Comparison of ENCODE assay signal across 8 cellular contexts in the genomic region with DNA sequence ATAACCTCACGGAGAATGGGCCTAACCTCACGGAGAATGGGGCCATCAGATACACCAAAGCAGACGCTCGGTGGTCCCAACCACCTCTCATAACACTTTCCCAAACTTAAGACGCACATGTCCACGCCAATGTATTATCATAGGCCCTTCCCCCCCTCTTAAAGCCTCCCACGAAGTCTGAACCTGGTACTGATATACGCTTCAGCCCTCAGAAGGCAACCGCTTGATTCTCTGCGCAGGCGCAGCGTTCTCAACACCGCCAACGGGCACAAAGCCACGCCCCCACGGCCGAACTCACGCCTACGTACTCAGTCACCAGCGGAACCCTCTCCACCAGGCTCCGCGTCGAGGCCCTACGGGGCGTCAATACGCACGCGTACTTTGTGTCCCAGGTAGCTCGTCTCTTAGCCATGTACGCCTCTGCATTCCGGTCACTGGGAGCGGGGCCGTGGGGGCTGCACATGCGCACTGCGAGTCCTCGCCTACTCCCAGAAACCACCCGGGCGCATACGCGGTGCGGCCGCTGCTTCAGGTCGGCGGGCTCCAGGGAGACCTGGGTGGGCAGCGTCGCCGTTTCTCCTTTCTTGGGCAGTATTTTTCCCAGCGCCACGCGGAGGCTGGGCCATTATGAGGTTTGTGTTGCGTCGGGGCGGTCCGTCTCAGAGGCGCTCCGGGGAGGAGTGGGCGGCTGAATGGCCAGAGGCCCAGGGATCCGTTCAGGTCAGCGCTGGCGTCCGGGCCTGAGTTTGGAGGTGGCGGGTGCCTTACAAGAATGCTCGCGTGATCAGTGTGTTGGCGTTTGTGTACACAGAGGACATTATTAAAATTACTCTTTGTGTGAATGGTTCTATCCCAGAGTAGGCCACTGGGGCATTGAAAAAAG. TPM values are rescaled to one million over a fixed set of nuclear protein-coding genes. Genes with fewer than 3 reads are reported as not detected.
DNase-seq lines count a peak whose midpoint lies in the region; ATAC-seq and TF ChIP-seq lines count a peak whose summit lies in the region.

No MANE protein-coding gene starts in this region.

- H3K36me3 Mint-ChIP-seq in activated T-helper 1 cell treated with anti-CD3 and anti-CD28 coated beads, Interleukin-12 subunit alpha, Interleukin-12 subunit beta, Interleukin-2, Interleukin-4 antibody, amounts not matched to agents 30 ng/mL and 10 ng/mL and 1 ng/mL, durations not matched to agents 14 hours and 24 hours and 36 hours (ENCODE audit: low read depth): peaks cover 16% of the 10 kb centered on the region

- H3K9ac ChIP-seq in NT2/D1 (ENCODE audit: insufficient read length, low read depth) (peak overlapping the region; percentile 93), mucosa of stomach (ENCODE audit: low read length) (peak overlapping the region; percentile 61)

- H3K27me3 ChIP-seq in NT2/D1 (ENCODE audit: insufficient read depth, insufficient read length) (no peaks in the 10 kb centered on the region), esophagus squamous epithelium (no peaks in the 10 kb centered on the region), mucosa of stomach (ENCODE audit: control insufficient read depth, insufficient read depth, low read length) (no peaks in the 10 kb centered on the region)

- H3K9me3 ChIP-seq in NT2/D1 (ENCODE audit: insufficient read depth, low read length) (peaks cover 65% of the 10 kb centered on the region), esophagus squamous epithelium (peaks cover 0 to 27% (median 9%) of the 10 kb centered on the region in 3 donors), mucosa of stomach (ENCODE audit: control insufficient read depth, low read length) (no peaks in the 10 kb centered on the region)

- peak overlapping the region; percentile 56 to 90 (median 87) for H3K27ac ChIP-seq in esophagus squamous epithelium

- peak in 2 of 6 experiments; percentile 9 to 26 for TF ChIP-seq CTCF in esophagus squamous epithelium (IDR thresholded peaks at IDR 0.05)

- H3K4me1 Mint-ChIP-seq in activated T-helper 1 cell treated with anti-CD3 and anti-CD28 coated beads, Interleukin-12 subunit alpha, Interleukin-12 subunit beta, Interleukin-2, Interleukin-4 antibody, amounts not matched to agents 30 ng/mL and 10 ng/mL and 1 ng/mL, durations not matched to agents 14 hours and 24 hours and 36 hours (ENCODE audit: low read depth): peaks cover 15% of the 10 kb centered on the region

- peaks cover 42% of the 10 kb centered on the region for H3K36me3 ChIP-seq in NT2/D1 (ENCODE audit: insufficient read depth, insufficient read length, low read length)
- H3K36me3 ChIP-seq in esophagus squamous epithelium: peaks cover 0 to 33% (median 0%) of the 10 kb centered on the region in 3 donors
- no peaks in the 10 kb centered on the region for H3K36me3 ChIP-seq in mucosa of stomach (ENCODE audit: control insufficient read depth, insufficient read depth, low read length)

- H3K9me3 Mint-ChIP-seq in activated T-helper 1 cell treated with anti-CD3 and anti-CD28 coated beads, Interleukin-12 subunit alpha, Interleukin-12 subunit beta, Interleukin-2, Interleukin-4 antibody, amounts not matched to agents 30 ng/mL and 10 ng/mL and 1 ng/mL, durations not matched to agents 14 hours and 24 hours and 36 hours: peaks cover 70% of the 10 kb centered on the region

- H3K27ac Mint-ChIP-seq in activated T-helper 1 cell treated with anti-CD3 and anti-CD28 coated beads, Interleukin-12 subunit alpha, Interleukin-12 subunit beta, Interleukin-2, Interleukin-4 antibody, amounts not matched to agents 30 ng/mL and 10 ng/mL and 1 ng/mL, durations not matched to agents 14 hours and 24 hours and 36 hours: peak overlapping the region; percentile 57

- ATAC-seq in HG03354 (IDR thresholded peaks at IDR 0.05; ENCODE audit: poor library complexity, severe bottlenecking, unreplicated experiment): peak; percentile 92
- no peak for ATAC-seq in HG02840 (IDR thresholded peaks at IDR 0.05; ENCODE audit: low FRiP score, unreplicated experiment)

- peak overlapping the region; percentile 85 for H3K4me3 Mint-ChIP-seq in activated T-helper 1 cell treated with anti-CD3 and anti-CD28 coated beads, Interleukin-12 subunit alpha, Interleukin-12 subunit beta, Interleukin-2, Interleukin-4 antibody, amounts not matched to agents 30 ng/mL and 10 ng/mL and 1 ng/mL, durations not matched to agents 14 hours and 24 hours and 36 hours

- intact Hi-C loops in activated T-helper 1 cell treated with anti-CD3 and anti-CD28 coated beads, Interleukin-12 subunit alpha, Interleukin-12 subunit beta, Interleukin-2, Interleukin-4 antibody, amounts not matched to agents 30 ng/mL and 10 ng/mL and 1 ng/mL, durations not matched to agents 14 hours and 24 hours and 36 hours (cut with micrococcal nuclease): loop anchor here (1.0 to 2.0 kb wide), 2 partner anchors 25 to 35 kb away; a partner anchor contains a TSS
- intact Hi-C loops in esophagus squamous epithelium (cut with DNase I): no loop called here

- peak; percentile 81 for DNase-seq in GF-D8 (lab: John Stamatoyannopoulos, UW)
- DNase-seq in NT2/D1 (ENCODE audit: low read depth, low spot score): peak; percentile 85
- peak; percentile 64 for DNase-seq in activated T-helper 1 cell treated with anti-CD3 and anti-CD28 coated beads, Interleukin-12 subunit alpha, Interleukin-12 subunit beta, Interleukin-2, Interleukin-4 antibody, amounts not matched to agents 30 ng/mL and 10 ng/mL and 1 ng/mL, durations not matched to agents 14 hours and 24 hours and 36 hours (ENCODE audit: low spot score)
- peak; percentile 40 for DNase-seq in esophagus squamous epithelium (lab: John Stamatoyannopoulos, UW)
- peak; percentile 62 to 71 for DNase-seq in stimulated activated CD8-positive, alpha-beta memory T cell treated with anti-CD3 and anti-CD28 coated beads, Interleukin-2, amount 100 ng/mL, for 48 hours (ENCODE audit: low read depth in 2 of 2)

- peak overlapping the region; percentile 72 for H3K4me3 ChIP-seq in NT2/D1 (ENCODE audit: insufficient read length, low read depth)
- peak overlapping the region; percentile 47 to 82 (median 70) for H3K4me3 ChIP-seq in esophagus squamous epithelium
- peak overlapping the region; percentile 3 for H3K4me3 ChIP-seq in mucosa of stomach (ENCODE audit: low read length)

- no peaks in the 10 kb centered on the region for H3K4me1 ChIP-seq in NT2/D1 (ENCODE audit: insufficient read depth, insufficient read length)
- H3K4me1 ChIP-seq in esophagus squamous epithelium: peaks cover 8 to 19% (median 12%) of the 10 kb centered on the region in 3 donors
- H3K4me1 ChIP-seq in mucosa of stomach (ENCODE audit: control insufficient read depth, insufficient read depth, low read length): no peaks in the 10 kb centered on the region

- 27 to 31% methylated on average over 12 to 18 of the region's 65 CpGs for WGBS in esophagus squamous epithelium, 2 donors

- H3K27me3 Mint-ChIP-seq in activated T-helper 1 cell treated with anti-CD3 and anti-CD28 coated beads, Interleukin-12 subunit alpha, Interleukin-12 subunit beta, Interleukin-2, Interleukin-4 antibody, amounts not matched to agents 30 ng/mL and 10 ng/mL and 1 ng/mL, durations not matched to agents 14 hours and 24 hours and 36 hours (ENCODE audit: insufficient read depth): no peaks in the 10 kb centered on the region

- TF ChIP-seq POLR2A in esophagus squamous epithelium (IDR thresholded peaks at IDR 0.05): peak in 2 of 4 donors; percentile 27 to 46

RNA-seq across cellular contexts. Expression of a gene that starts 25.3 kb away (rescaled TPM):
- total RNA-seq in activated T-helper 1 cell treated with anti-CD3 and anti-CD28 coated beads, Interleukin-12 subunit alpha, Interleukin-12 subunit beta, Interleukin-2, Interleukin-4 antibody, amounts not matched to agents 30 ng/mL and 10 ng/mL and 1 ng/mL, durations not matched to agents 14 hours and 24 hours and 36 hours: 1.2 and 1.3 TPM in 2 replicates
- 1 to 10 TPM in 1 of 4 donors, under 1 TPM in 3; 0.44 to 2.3 (median 0.86) TPM for total RNA-seq in esophagus squamous epithelium

RNA-seq across cellular contexts. Expression of a gene that starts 36.1 kb away (rescaled TPM):
- 1.4 and 2.1 TPM in 2 replicates for total RNA-seq in activated T-helper 1 cell treated with anti-CD3 and anti-CD28 coated beads, Interleukin-12 subunit alpha, Interleukin-12 subunit beta, Interleukin-2, Interleukin-4 antibody, amounts not matched to agents 30 ng/mL and 10 ng/mL and 1 ng/mL, durations not matched to agents 14 hours and 24 hours and 36 hours
- total RNA-seq in esophagus squamous epithelium: 1 to 10 TPM in 3 of 4 donors, under 1 TPM in 1; 0.88 to 6.1 (median 2.8) TPM

RNA-seq across cellular contexts. Expression of a gene that starts 53.4 kb away (rescaled TPM):
- 7.3 and 7.5 TPM in 2 replicates for total RNA-seq in activated T-helper 1 cell treated with anti-CD3 and anti-CD28 coated beads, Interleukin-12 subunit alpha, Interleukin-12 subunit beta, Interleukin-2, Interleukin-4 antibody, amounts not matched to agents 30 ng/mL and 10 ng/mL and 1 ng/mL, durations not matched to agents 14 hours and 24 hours and 36 hours
- 10 to 100 TPM in 1 of 4 donors, 1 to 10 TPM in 3; 2.8 to 13.2 (median 6.8) TPM for total RNA-seq in esophagus squamous epithelium

Comparison
In these comparisons a context has a peak if more than half of its experiments do, and no peak if none do; other contexts are left out.
1. H3K4me3 ChIP-seq: peak in every context shown above with its lines; median percentile 72 in NT2/D1; 70 in esophagus squamous epithelium; 3 in mucosa of stomach.